ENCODE assay signal across 3 cellular contexts in the genomic region with DNA sequence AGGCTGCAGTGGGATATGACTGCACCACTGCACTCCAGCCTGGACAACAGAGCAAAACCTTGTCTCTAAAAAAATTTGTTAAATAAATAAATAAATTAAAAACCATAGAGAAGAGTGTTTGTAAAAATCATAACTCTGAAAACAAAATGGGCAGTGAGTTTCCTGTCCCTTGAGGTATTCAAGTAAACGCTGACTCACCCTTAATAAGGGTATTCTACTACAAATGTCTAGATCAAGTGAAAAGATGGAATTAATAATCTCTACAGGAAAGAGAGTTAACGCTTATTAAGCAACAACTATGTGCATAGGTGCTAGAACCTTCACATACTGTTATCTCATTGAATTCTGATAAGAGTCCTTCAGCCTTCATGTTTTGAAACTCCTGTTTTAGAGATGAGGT.
A peak's percentile ranks its signal among the peaks of the same experiment; 100 is the strongest.
TF ChIP-seq lines count a peak whose summit lies in the region.

No MANE protein-coding gene starts in this region.

TF ChIP-seq in A549, 52 proteins besides CTCF, POLR2A, EP300 and RAD21:
- peak; percentile 26 for TF ChIP-seq MAFK (IDR thresholded peaks at IDR 0.05; ENCODE audit: partially characterized antibody)
- TF ChIP-seq GATA3 (IDR thresholded peaks at IDR 0.05; ENCODE audit: borderline replicate concordance), result no peak
- peak; percentile 40 for TF ChIP-seq NFE2L2 (conservative IDR thresholded peaks at IDR 0.05; ENCODE audit: low read length)
- TF ChIP-seq RFX5 (IDR thresholded peaks at IDR 0.05), result no peak
- TF ChIP-seq, protein P1, sequence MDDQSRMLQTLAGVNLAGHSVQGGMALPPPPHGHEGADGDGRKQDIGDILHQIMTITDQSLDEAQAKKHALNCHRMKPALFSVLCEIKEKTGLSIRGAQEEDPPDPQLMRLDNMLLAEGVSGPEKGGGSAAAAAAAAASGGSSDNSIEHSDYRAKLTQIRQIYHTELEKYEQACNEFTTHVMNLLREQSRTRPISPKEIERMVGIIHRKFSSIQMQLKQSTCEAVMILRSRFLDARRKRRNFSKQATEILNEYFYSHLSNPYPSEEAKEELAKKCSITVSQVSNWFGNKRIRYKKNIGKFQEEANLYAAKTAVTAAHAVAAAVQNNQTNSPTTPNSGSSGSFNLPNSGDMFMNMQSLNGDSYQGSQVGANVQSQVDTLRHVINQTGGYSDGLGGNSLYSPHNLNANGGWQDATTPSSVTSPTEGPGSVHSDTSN (IDR thresholded peaks at IDR 0.05), result no peak
- TF ChIP-seq, protein P2, sequence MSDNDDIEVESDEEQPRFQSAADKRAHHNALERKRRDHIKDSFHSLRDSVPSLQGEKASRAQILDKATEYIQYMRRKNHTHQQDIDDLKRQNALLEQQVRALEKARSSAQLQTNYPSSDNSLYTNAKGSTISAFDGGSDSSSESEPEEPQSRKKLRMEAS (IDR thresholded peaks at IDR 0.05), result no peak
- no peak for TF ChIP-seq RARB (CRISPR knock-in tag; IDR thresholded peaks at IDR 0.05)

TF ChIP-seq in HCT116, 20 proteins besides CTCF, POLR2A, EP300 and RAD21:
- TF ChIP-seq, protein P3, sequence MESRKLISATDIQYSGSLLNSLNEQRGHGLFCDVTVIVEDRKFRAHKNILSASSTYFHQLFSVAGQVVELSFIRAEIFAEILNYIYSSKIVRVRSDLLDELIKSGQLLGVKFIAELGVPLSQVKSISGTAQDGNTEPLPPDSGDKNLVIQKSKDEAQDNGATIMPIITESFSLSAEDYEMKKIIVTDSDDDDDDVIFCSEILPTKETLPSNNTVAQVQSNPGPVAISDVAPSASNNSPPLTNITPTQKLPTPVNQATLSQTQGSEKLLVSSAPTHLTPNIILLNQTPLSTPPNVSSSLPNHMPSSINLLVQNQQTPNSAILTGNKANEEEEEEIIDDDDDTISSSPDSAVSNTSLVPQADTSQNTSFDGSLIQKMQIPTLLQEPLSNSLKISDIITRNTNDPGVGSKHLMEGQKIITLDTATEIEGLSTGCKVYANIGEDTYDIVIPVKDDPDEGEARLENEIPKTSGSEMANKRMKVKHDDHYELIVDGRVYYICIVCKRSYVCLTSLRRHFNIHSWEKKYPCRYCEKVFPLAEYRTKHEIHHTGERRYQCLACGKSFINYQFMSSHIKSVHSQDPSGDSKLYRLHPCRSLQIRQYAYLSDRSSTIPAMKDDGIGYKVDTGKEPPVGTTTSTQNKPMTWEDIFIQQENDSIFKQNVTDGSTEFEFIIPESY (IDR thresholded peaks at IDR 0.05; ENCODE audit: extremely low read depth, insufficient replicate concordance, low read length), result no peak
- TF ChIP-seq SIN3A (IDR thresholded peaks at IDR 0.05; ENCODE audit: low read depth) (no peak), TCF7L2 (IDR thresholded peaks at IDR 0.05; ENCODE audit: borderline replicate concordance, extremely low read depth, insufficient read depth, insufficient read length) (no peak), EGR1 (IDR thresholded peaks at IDR 0.05; ENCODE audit: low read depth) (no peak), JUND (IDR thresholded peaks at IDR 0.05) (no peak), POLR2AphosphoS5 (IDR thresholded peaks at IDR 0.05; ENCODE audit: low read depth, low read length) (no peak), ZNF274 (IDR thresholded peaks at IDR 0.05; ENCODE audit: low read depth, low read length) (no peak), YY1 (IDR thresholded peaks at IDR 0.05; ENCODE audit: extremely low read depth, insufficient replicate concordance, low read depth, low read length) (no peak), CBX3 (IDR thresholded peaks at IDR 0.05; ENCODE audit: low read depth) (no peak)
- TF ChIP-seq, protein P2 (IDR thresholded peaks at IDR 0.05), result no peak
TF ChIP-seq in HCT116: peak in this region for 0.

TF ChIP-seq in K562, 482 proteins besides CTCF, POLR2A, EP300 and RAD21:
- peak; percentile 55 for TF ChIP-seq MAFG (tag; conservative IDR thresholded peaks at IDR 0.05)
- TF ChIP-seq, protein P4, sequence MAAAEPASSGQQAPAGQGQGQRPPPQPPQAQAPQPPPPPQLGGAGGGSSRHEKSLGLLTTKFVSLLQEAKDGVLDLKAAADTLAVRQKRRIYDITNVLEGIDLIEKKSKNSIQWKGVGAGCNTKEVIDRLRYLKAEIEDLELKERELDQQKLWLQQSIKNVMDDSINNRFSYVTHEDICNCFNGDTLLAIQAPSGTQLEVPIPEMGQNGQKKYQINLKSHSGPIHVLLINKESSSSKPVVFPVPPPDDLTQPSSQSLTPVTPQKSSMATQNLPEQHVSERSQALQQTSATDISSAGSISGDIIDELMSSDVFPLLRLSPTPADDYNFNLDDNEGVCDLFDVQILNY (CRISPR knock-in tag; IDR thresholded peaks at IDR 0.05), result no peak
- peak; percentile 65; the same call in 1 of the 2 replicates for TF ChIP-seq C11orf30 (IDR thresholded peaks at IDR 0.05; ENCODE audit: low read depth)
- no peak for TF ChIP-seq E2F3 (CRISPR knock-in tag; IDR thresholded peaks at IDR 0.05)
- TF ChIP-seq MAFF (IDR thresholded peaks at IDR 0.05; ENCODE audit: low read length), result peak; percentile 20; the same call in 1 of the 2 replicates
- peak; percentile 64 for TF ChIP-seq ZNF316 (IDR thresholded peaks at IDR 0.05)
- TF ChIP-seq NFE2 (IDR thresholded peaks at IDR 0.05; ENCODE audit: low read depth), result peak; percentile 19; the same call in 1 of the 2 replicates
- TF ChIP-seq ZNF408 (CRISPR knock-in tag; IDR thresholded peaks at IDR 0.05; ENCODE audit: low read depth), result no peak
- TF ChIP-seq, protein P5, sequence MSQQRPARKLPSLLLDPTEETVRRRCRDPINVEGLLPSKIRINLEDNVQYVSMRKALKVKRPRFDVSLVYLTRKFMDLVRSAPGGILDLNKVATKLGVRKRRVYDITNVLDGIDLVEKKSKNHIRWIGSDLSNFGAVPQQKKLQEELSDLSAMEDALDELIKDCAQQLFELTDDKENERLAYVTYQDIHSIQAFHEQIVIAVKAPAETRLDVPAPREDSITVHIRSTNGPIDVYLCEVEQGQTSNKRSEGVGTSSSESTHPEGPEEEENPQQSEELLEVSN (IDR thresholded peaks at IDR 0.05; ENCODE audit: borderline replicate concordance in 1 of 2, extremely low read depth in 1 of 2, insufficient read depth in 1 of 2, insufficient read length in 1 of 2, low read depth in 1 of 2, low read length in 1 of 2, poor library complexity in 1 of 2, severe bottlenecking in 1 of 2), result no peak
- peak; percentile 3; the same call in 1 of the 2 replicates for TF ChIP-seq MAFK (IDR thresholded peaks at IDR 0.05; ENCODE audit: low read length)
